Comparison of ENCODE assay signal across 26 cellular contexts in genomic region chr3:30350901-30351300, GRCh38.
"Had no signal": no experiment of that assay in that cellular context is flagged by ENCODE, and none has a peak within 500 bp of the region (broad histone marks: within the 10 kb centered on the region; RNA-seq: fewer than 3 reads in every experiment).

No MANE protein-coding gene starts in this region.

- H3K27ac Mint-ChIP-seq: activated CD4-positive, alpha-beta T cell treated with anti-CD3 and anti-CD28 coated beads for 36 hours; activated CD8-positive, alpha-beta T cell treated with anti-CD3 and anti-CD28 coated beads, Interleukin-2, amount 10 ng/mL, durations not matched to agents 7 days and 5 days; activated naive CD4-positive, alpha-beta T cell treated with anti-CD3 and anti-CD28 coated beads, Interleukin-2, amount 50 U/mL, for 72 hours; activated naive CD8-positive, alpha-beta T cell treated with anti-CD3 and anti-CD28 coated beads, Interleukin-2, amount 50 U/mL, for 24 hours had no signal

- H3K36me3 ChIP-seq: ascending aorta, MG63, Peyer's patch, WERI-Rb-1 had no signal

- H3K9me3 ChIP-seq: ascending aorta, body of pancreas, MG63, Peyer's patch had no signal

- H3K4me3 ChIP-seq: ascending aorta, body of pancreas, MG63, Peyer's patch had no signal

- H3K36me3 Mint-ChIP-seq: activated naive CD4-positive, alpha-beta T cell treated with anti-CD3 and anti-CD28 coated beads, Interleukin-2, amount 50 U/mL, for 72 hours had no signal

- H3K27me3 ChIP-seq: ascending aorta, body of pancreas, MG63, Peyer's patch had no signal

- H3K27ac ChIP-seq: body of pancreas, RWPE1, WERI-Rb-1 had no signal

- DNase-seq: activated CD4-positive, alpha-beta T cell treated with anti-CD3 and anti-CD28 coated beads for 36 hours; activated CD4-positive, alpha-beta T cell treated with anti-CD3 and anti-CD28 coated beads, Interleukin-2, amount 50 U/mL, for 1 hour; activated CD8-positive, alpha-beta memory T cell treated with anti-CD3 and anti-CD28 coated beads, Interleukin-2, amount 50 U/mL, for 48 hours; activated CD8-positive, alpha-beta T cell treated with anti-CD3 and anti-CD28 coated beads, Interleukin-2, amount 10 ng/mL, durations not matched to agents 7 days and 5 days; activated naive CD8-positive, alpha-beta T cell treated with anti-CD3 and anti-CD28 coated beads, Interleukin-2, amount 50 U/mL, for 24 hours; activated T-cell treated with anti-CD3 and anti-CD28 coated beads, Interleukin-2, amount 50 U/mL, for 1 hour; amniotic stem cell; body of pancreas; central memory CD4-positive, alpha-beta T cell; MG63; MV-4-11; NCI-H1092 treated with DMSO at 0.1 percent for 48 hours; NCI-H1417 treated with DMSO at 0.1 percent for 48 hours; NCI-H1694; NCI-H2029; NCI-H2107; NCI-H2227 treated with DMSO at 0.1 percent for 48 hours; NCI-H446 treated with DMSO at 0.1 percent for 48 hours; NCI-H526; Peyer's patch; SHP77 treated with DMSO at 0.1 percent for 48 hours; T-helper 1 cell; WERI-Rb-1 had no signal

- H3K4me3 Mint-ChIP-seq: activated CD4-positive, alpha-beta T cell treated with anti-CD3 and anti-CD28 coated beads for 36 hours; activated CD8-positive, alpha-beta T cell treated with anti-CD3 and anti-CD28 coated beads, Interleukin-2, amount 10 ng/mL, durations not matched to agents 7 days and 5 days; activated naive CD8-positive, alpha-beta T cell treated with anti-CD3 and anti-CD28 coated beads, Interleukin-2, amount 50 U/mL, for 24 hours had no signal

- H3K9me3 Mint-ChIP-seq: activated naive CD4-positive, alpha-beta T cell treated with anti-CD3 and anti-CD28 coated beads, Interleukin-2, amount 50 U/mL, for 72 hours; activated naive CD8-positive, alpha-beta T cell treated with anti-CD3 and anti-CD28 coated beads, Interleukin-2, amount 50 U/mL, for 24 hours had no signal

- H3K4me1 ChIP-seq: body of pancreas had no signal
